Comparison of ENCODE assay signal across 13 cellular contexts in genomic region chr4:48654015-48654664, GRCh38.
DNase-seq lines count a peak whose midpoint lies in the region; ATAC-seq, FAIRE-seq and TF ChIP-seq lines count a peak whose summit lies in the region.
"Had no signal": no experiment of that assay in that cellular context is flagged by ENCODE, and none has a peak within 500 bp of the region (broad histone marks: within the 10 kb centered on the region; RNA-seq: fewer than 3 reads in every experiment).

No MANE protein-coding gene starts in this region.

- no peaks in the 10 kb centered on the region for H3K27me3 ChIP-seq in CD4-positive, CD25-positive, alpha-beta regulatory T cell (ENCODE audit: control insufficient read depth, insufficient read depth, low read length)
- H3K27me3 ChIP-seq in MG63 (no peaks in the 10 kb centered on the region), endodermal cell (ENCODE audit: control insufficient read depth, insufficient read depth, low read length, poor library complexity, severe bottlenecking) (no peaks in the 10 kb centered on the region)
- H3K27me3 ChIP-seq: left lung, testis had no signal

- H3K36me3 ChIP-seq in CD4-positive, CD25-positive, alpha-beta regulatory T cell (ENCODE audit: control insufficient read depth, insufficient read depth, low read length), result peaks cover 4% of the 10 kb centered on the region
- no peaks in the 10 kb centered on the region for H3K36me3 ChIP-seq in MG63
- H3K36me3 ChIP-seq in endodermal cell (ENCODE audit: control insufficient read depth, insufficient read depth, low read length), result peaks cover 5% of the 10 kb centered on the region
- H3K36me3 ChIP-seq: left lung had no signal

- H3K27me3 Mint-ChIP-seq in CD4-positive, CD25-positive, alpha-beta regulatory T cell, result no peaks in the 10 kb centered on the region
- H3K27me3 Mint-ChIP-seq in endodermal cell (ENCODE audit: insufficient read depth), result no peaks in the 10 kb centered on the region
- H3K27me3 Mint-ChIP-seq in natural killer cell treated with Interleukin-12 subunit alpha and Interleukin-12 subunit beta and Interleukin-15 and Interleukin-18, amount 100 ng/mL, for 72 hours, result no peaks in the 10 kb centered on the region

- no peak for DNase-seq in CD4-positive, CD25-positive, alpha-beta regulatory T cell
- DNase-seq in MG63 (no peak), endodermal cell (no peak), germinal center (ENCODE audit: low spot score) (no peak), NCI-H128 (lab: John Stamatoyannopoulos, UW; ENCODE audit: unreplicated experiment) (no peak), RCC 7860 (ENCODE audit: low spot score) (no peak)
- no peak for DNase-seq in natural killer cell treated with Interleukin-12 subunit alpha and Interleukin-12 subunit beta and Interleukin-15 and Interleukin-18, amount 100 ng/mL, for 72 hours (ENCODE audit: low spot score)
- DNase-seq: activated CD4-positive, alpha-beta T cell treated with anti-CD3 and anti-CD28 coated beads for 4 hours; COR-L47; H7 had no signal

- peaks cover 49 to 58% (median 51%) of the 10 kb centered on the region in 4 donors for H3K4me1 Mint-ChIP-seq in CD4-positive, CD25-positive, alpha-beta regulatory T cell
- H3K4me1 Mint-ChIP-seq in endodermal cell, result peaks cover 32% of the 10 kb centered on the region
- peaks cover 42 to 50% of the 10 kb centered on the region in 2 donors for H3K4me1 Mint-ChIP-seq in natural killer cell treated with Interleukin-12 subunit alpha and Interleukin-12 subunit beta and Interleukin-15 and Interleukin-18, amount 100 ng/mL, for 72 hours (ENCODE audit: low read depth in 2 of 2)

- no peak overlapping the region for H3K9ac ChIP-seq in endodermal cell (ENCODE audit: extremely low read depth, low read length, poor library complexity, severe bottlenecking)

- 67% methylated on average over 2 of the region's 4 CpGs; no CpG with 5 or more reads in 1 of the 2 experiments for whole genome bisulfite sequencing in endodermal cell (ENCODE audit: insufficient coverage in 1 of 2, insufficient read length in 1 of 2), 2 experiments

- H3K4me3 ChIP-seq in CD4-positive, CD25-positive, alpha-beta regulatory T cell (ENCODE audit: low read depth, low read length), result peak overlapping the region; percentile 65
- H3K4me3 ChIP-seq in MG63 (0 out of 2 replicates have a peak overlapping the region, but pooled peaks have one; percentile 11), endodermal cell (ENCODE audit: low read length) (no peak overlapping the region)
- H3K4me3 ChIP-seq: left lung, testis had no signal

- H3K4me1 ChIP-seq in CD4-positive, CD25-positive, alpha-beta regulatory T cell (ENCODE audit: control insufficient read depth, insufficient read depth, low read length, poor library complexity, severe bottlenecking), result peaks cover 21% of the 10 kb centered on the region
- H3K4me1 ChIP-seq in endodermal cell (ENCODE audit: control insufficient read depth, insufficient read depth, low read length), result peaks cover 11% of the 10 kb centered on the region

- H3K27ac ChIP-seq in CD4-positive, CD25-positive, alpha-beta regulatory T cell (ENCODE audit: insufficient read depth, low read length, poor library complexity, severe bottlenecking), result no peak overlapping the region
- H3K27ac ChIP-seq in endodermal cell (ENCODE audit: low read depth, low read length), result no peak overlapping the region
- H3K27ac ChIP-seq: testis had no signal

- H3K4me3 Mint-ChIP-seq in CD4-positive, CD25-positive, alpha-beta regulatory T cell, result peak overlapping the region; percentile 39 to 90 (median 60)
- H3K4me3 Mint-ChIP-seq in endodermal cell, result no peak overlapping the region
- H3K4me3 Mint-ChIP-seq in natural killer cell treated with Interleukin-12 subunit alpha and Interleukin-12 subunit beta and Interleukin-15 and Interleukin-18, amount 100 ng/mL, for 72 hours, result peak overlapping the region; percentile 56

- H3K9me3 ChIP-seq in CD4-positive, CD25-positive, alpha-beta regulatory T cell (ENCODE audit: control insufficient read depth in 2 of 2, low read length in 2 of 2), result no peaks in the 10 kb centered on the region
- H3K9me3 ChIP-seq in MG63 (no peaks in the 10 kb centered on the region), endodermal cell (ENCODE audit: control insufficient read depth, low read length) (no peaks in the 10 kb centered on the region)
- H3K9me3 ChIP-seq: left lung, testis had no signal

- no peak for FAIRE-seq in RCC 7860 (lab: Jason Lieb, UNC)

- ATAC-seq in CD4-positive, CD25-positive, alpha-beta regulatory T cell (ENCODE audit: low read depth in 2 of 2), result no peak
- ATAC-seq in natural killer cell treated with Interleukin-12 subunit alpha and Interleukin-12 subunit beta and Interleukin-15 and Interleukin-18, amount 100 ng/mL, for 72 hours, result no peak
- ATAC-seq in HG02870 (IDR thresholded peaks at IDR 0.05; ENCODE audit: unreplicated experiment), result no peak

- no peak for TF ChIP-seq CTCF in endodermal cell (conservative IDR thresholded peaks at IDR 0.05)

- peak overlapping the region; percentile 2 to 69 (median 21) for H3K27ac Mint-ChIP-seq in CD4-positive, CD25-positive, alpha-beta regulatory T cell
- H3K27ac Mint-ChIP-seq in endodermal cell, result peak overlapping the region; percentile 62
- peak overlapping the region in 1 of 2 donors; percentile 9 for H3K27ac Mint-ChIP-seq in natural killer cell treated with Interleukin-12 subunit alpha and Interleukin-12 subunit beta and Interleukin-15 and Interleukin-18, amount 100 ng/mL, for 72 hours

- no peaks in the 10 kb centered on the region for H3K9me3 Mint-ChIP-seq in CD4-positive, CD25-positive, alpha-beta regulatory T cell
- H3K9me3 Mint-ChIP-seq in endodermal cell, result no peaks in the 10 kb centered on the region
- H3K9me3 Mint-ChIP-seq in natural killer cell treated with Interleukin-12 subunit alpha and Interleukin-12 subunit beta and Interleukin-15 and Interleukin-18, amount 100 ng/mL, for 72 hours, result no peaks in the 10 kb centered on the region

- H3K36me3 Mint-ChIP-seq in CD4-positive, CD25-positive, alpha-beta regulatory T cell, result peaks cover 17% of the 10 kb centered on the region
- no peaks in the 10 kb centered on the region for H3K36me3 Mint-ChIP-seq in endodermal cell (ENCODE audit: low read depth)
- no peaks in the 10 kb centered on the region for H3K36me3 Mint-ChIP-seq in natural killer cell treated with Interleukin-12 subunit alpha and Interleukin-12 subunit beta and Interleukin-15 and Interleukin-18, amount 100 ng/mL, for 72 hours
